In genomic region chr13:72164811-72165210, GRCh38 we compare ENCODE assay signal across 22 cellular contexts.
"Had no signal": no experiment of that assay in that cellular context is flagged by ENCODE, and none has a peak within 500 bp of the region (broad histone marks: within the 10 kb centered on the region; RNA-seq: fewer than 3 reads in every experiment).

No MANE protein-coding gene starts in this region.

- H3K9me3 Mint-ChIP-seq: stimulated activated naive CD8-positive, alpha-beta T cell treated with anti-CD3 and anti-CD28 coated beads, Interleukin-15, Interleukin-2, amounts not matched to agents 100 ng/mL and 50 ng/mL, for 24 hours had no signal

- H3K27me3 Mint-ChIP-seq: naive thymus-derived CD8-positive, alpha-beta T cell; stimulated activated memory B cell treated with anti-CD40 and anti-IgM and Interleukin-4, amounts not matched to agents 10 μg/mL and 1 μg/mL and 100 μg/mL, for 72 hours; stimulated activated naive CD8-positive, alpha-beta T cell treated with anti-CD3 and anti-CD28 coated beads, Interleukin-15, Interleukin-2, amounts not matched to agents 100 ng/mL and 50 ng/mL, for 24 hours had no signal

- H3K4me3 Mint-ChIP-seq: immature natural killer cell; naive thymus-derived CD8-positive, alpha-beta T cell; stimulated activated memory B cell treated with anti-CD40 and anti-IgM and Interleukin-4, amounts not matched to agents 10 μg/mL and 1 μg/mL and 100 μg/mL, for 72 hours; stimulated activated naive CD8-positive, alpha-beta T cell treated with anti-CD3 and anti-CD28 coated beads, Interleukin-15, Interleukin-2, amounts not matched to agents 100 ng/mL and 50 ng/mL, for 24 hours had no signal

- H3K27me3 ChIP-seq: foreskin keratinocyte, neutrophil, right lobe of liver, spleen, tibial artery, upper lobe of left lung, uterus had no signal

- H3K4me3 ChIP-seq: left ventricle myocardium inferior, lower lobe of right lung, psoas muscle, right lobe of liver, spleen, tibial artery, upper lobe of left lung, uterus had no signal

- H3K4me1 Mint-ChIP-seq: immature natural killer cell; naive thymus-derived CD8-positive, alpha-beta T cell; stimulated activated memory B cell treated with anti-CD40 and anti-IgM and Interleukin-4, amounts not matched to agents 10 μg/mL and 1 μg/mL and 100 μg/mL, for 72 hours had no signal

- H3K36me3 ChIP-seq: left ventricle myocardium inferior, lower lobe of right lung, neutrophil, right lobe of liver, spleen, tibial artery, upper lobe of left lung, uterus had no signal

- FAIRE-seq: kidney had no signal

- H3K9me3 ChIP-seq: left ventricle myocardium inferior, lower lobe of right lung, neutrophil, psoas muscle, right lobe of liver, tibial artery, upper lobe of left lung, uterus had no signal

- H3K36me3 Mint-ChIP-seq: immature natural killer cell; naive thymus-derived CD8-positive, alpha-beta T cell; stimulated activated memory B cell treated with anti-CD40 and anti-IgM and Interleukin-4, amounts not matched to agents 10 μg/mL and 1 μg/mL and 100 μg/mL, for 72 hours had no signal

- H3K27ac ChIP-seq: foreskin keratinocyte, left ventricle myocardium inferior, lower lobe of right lung, neutrophil, psoas muscle, right lobe of liver, spleen, tibial artery, upper lobe of left lung, uterus had no signal

- DNase-seq: dermis blood vessel endothelial cell; foreskin keratinocyte; immature natural killer cell; kidney; left cardiac atrium; left ventricle myocardium inferior; lower lobe of right lung; mesenchymal stem cell; naive thymus-derived CD8-positive, alpha-beta T cell; psoas muscle; retina; right lobe of liver; spleen; stimulated activated CD4-positive, alpha-beta T cell treated with anti-CD3 and anti-CD28 coated beads, Interleukin-15, amount 100 ng/mL, for 24 hours; stimulated activated CD4-positive, alpha-beta T cell treated with anti-CD3 and anti-CD28 coated beads, Interleukin-1b, Interleukin-23, amount 100 ng/mL, for 48 hours; stimulated activated CD4-positive, alpha-beta T cell treated with anti-CD3 and anti-CD28 coated beads, Interleukin-4, amount 100 ng/mL, for 24 hours; tibial artery; upper lobe of left lung; uterus had no signal

- H3K4me1 ChIP-seq: left ventricle myocardium inferior, lower lobe of right lung, psoas muscle, right lobe of liver, spleen, tibial artery, upper lobe of left lung, uterus had no signal

- ATAC-seq: foreskin keratinocyte; left cardiac atrium; lower lobe of right lung; naive thymus-derived CD8-positive, alpha-beta T cell; psoas muscle; right lobe of liver; stimulated activated memory B cell treated with anti-CD40 and anti-IgM and Interleukin-4, amounts not matched to agents 10 μg/mL and 1 μg/mL and 100 μg/mL, for 72 hours had no signal

- H3K27ac Mint-ChIP-seq: immature natural killer cell; naive thymus-derived CD8-positive, alpha-beta T cell; stimulated activated memory B cell treated with anti-CD40 and anti-IgM and Interleukin-4, amounts not matched to agents 10 μg/mL and 1 μg/mL and 100 μg/mL, for 72 hours; stimulated activated naive CD8-positive, alpha-beta T cell treated with anti-CD3 and anti-CD28 coated beads, Interleukin-15, Interleukin-2, amounts not matched to agents 100 ng/mL and 50 ng/mL, for 24 hours had no signal
